8 cellular contexts compared by ENCODE assay signal in genomic region chr19:36573948-36574726, GRCh38. TPM values are rescaled to one million over a fixed set of nuclear protein-coding genes. Genes with fewer than 3 reads are reported as not detected.
DNase-seq lines count a peak whose midpoint lies in the region; ATAC-seq lines count a peak whose summit lies in the region.

No MANE protein-coding gene starts in this region.

- no peak for ATAC-seq in CD4-positive, CD25-positive, alpha-beta regulatory T cell (ENCODE audit: low read depth in 2 of 2)
- ATAC-seq in HG03097 (IDR thresholded peaks at IDR 0.05; ENCODE audit: low FRiP score, unreplicated experiment) (peak; percentile 12), HG03565 (IDR thresholded peaks at IDR 0.05; ENCODE audit: unreplicated experiment) (no peak), HG03196 (IDR thresholded peaks at IDR 0.05; ENCODE audit: unreplicated experiment) (no peak)
- ATAC-seq in stimulated activated effector memory CD8-positive, alpha-beta T cell treated with anti-CD3 and anti-CD28 coated beads, Interleukin-12 subunit alpha, Interleukin-12 subunit beta, amount 100 ng/mL, for 72 hours: no peak

- no peaks in the 10 kb centered on the region for H3K27me3 ChIP-seq in CD4-positive, CD25-positive, alpha-beta regulatory T cell (ENCODE audit: control insufficient read depth, insufficient read depth, low read length)
- no peaks in the 10 kb centered on the region for H3K27me3 ChIP-seq in adipocyte (replicated peaks; ENCODE audit: control insufficient read depth, insufficient read depth, low read length)

- H3K9ac ChIP-seq in adipocyte (ENCODE audit: low read length): peak overlapping the region; percentile 92

- no peak for DNase-seq in CD4-positive, CD25-positive, alpha-beta regulatory T cell
- DNase-seq in adipocyte (ENCODE audit: low read depth): peak; percentile 57
- no peak for DNase-seq in stimulated activated effector memory CD8-positive, alpha-beta T cell treated with anti-CD3 and anti-CD28 coated beads, Interleukin-12 subunit alpha, Interleukin-12 subunit beta, amount 100 ng/mL, for 72 hours (ENCODE audit: low spot score in 2 of 2)
- no peak for DNase-seq in NCI-H146 treated with DMSO at 0.1 percent for 48 hours (lab: John Stamatoyannopoulos, UW; ENCODE audit: unreplicated experiment)

- peaks cover 24 to 53% (median 29%) of the 10 kb centered on the region in 4 donors for H3K4me1 Mint-ChIP-seq in CD4-positive, CD25-positive, alpha-beta regulatory T cell
- H3K4me1 Mint-ChIP-seq in stimulated activated effector memory CD8-positive, alpha-beta T cell treated with anti-CD3 and anti-CD28 coated beads, Interleukin-12 subunit alpha, Interleukin-12 subunit beta, amount 100 ng/mL, for 72 hours: peaks cover 37% of the 10 kb centered on the region

- H3K27me3 Mint-ChIP-seq in CD4-positive, CD25-positive, alpha-beta regulatory T cell: no peaks in the 10 kb centered on the region

- H3K27ac Mint-ChIP-seq in CD4-positive, CD25-positive, alpha-beta regulatory T cell: peak overlapping the region; percentile 98 to 99 (median 99)
- peak overlapping the region; percentile 96 for H3K27ac Mint-ChIP-seq in stimulated activated effector memory CD8-positive, alpha-beta T cell treated with anti-CD3 and anti-CD28 coated beads, Interleukin-12 subunit alpha, Interleukin-12 subunit beta, amount 100 ng/mL, for 72 hours

- peak overlapping the region; percentile 83 for H3K4me3 ChIP-seq in CD4-positive, CD25-positive, alpha-beta regulatory T cell (ENCODE audit: low read depth, low read length)
- H3K4me3 ChIP-seq in adipocyte (ENCODE audit: low read length) (peak overlapping the region; percentile 97), iPS-18c (ENCODE audit: insufficient read depth, low read depth, low read length) (peak overlapping the region; percentile 98)

- H3K4me1 ChIP-seq in CD4-positive, CD25-positive, alpha-beta regulatory T cell (ENCODE audit: control insufficient read depth, insufficient read depth, low read length, poor library complexity, severe bottlenecking): peaks cover 21% of the 10 kb centered on the region
- H3K4me1 ChIP-seq in adipocyte (ENCODE audit: control insufficient read depth, insufficient read depth, low read length): peaks cover 18% of the 10 kb centered on the region

- H3K27ac ChIP-seq in CD4-positive, CD25-positive, alpha-beta regulatory T cell (ENCODE audit: insufficient read depth, low read length, poor library complexity, severe bottlenecking): peak overlapping the region; percentile 93

- peak overlapping the region; percentile 94 to 98 (median 96) for H3K4me3 Mint-ChIP-seq in CD4-positive, CD25-positive, alpha-beta regulatory T cell
- peak overlapping the region; percentile 97 for H3K4me3 Mint-ChIP-seq in stimulated activated effector memory CD8-positive, alpha-beta T cell treated with anti-CD3 and anti-CD28 coated beads, Interleukin-12 subunit alpha, Interleukin-12 subunit beta, amount 100 ng/mL, for 72 hours

- H3K9me3 ChIP-seq in CD4-positive, CD25-positive, alpha-beta regulatory T cell (ENCODE audit: control insufficient read depth in 2 of 2, low read length in 2 of 2): peaks cover 14 to 25% of the 10 kb centered on the region in 2 experiments
- H3K9me3 ChIP-seq in adipocyte (ENCODE audit: control insufficient read depth, low read length): peaks cover 17% of the 10 kb centered on the region
- H3K9me3 ChIP-seq in iPS-18c (ENCODE audit: control insufficient read depth, insufficient read depth, low read length): no peaks in the 10 kb centered on the region

- peaks cover 0 to 24% (median 2%) of the 10 kb centered on the region in 7 donors for H3K9me3 Mint-ChIP-seq in CD4-positive, CD25-positive, alpha-beta regulatory T cell
- H3K9me3 Mint-ChIP-seq in stimulated activated effector memory CD8-positive, alpha-beta T cell treated with anti-CD3 and anti-CD28 coated beads, Interleukin-12 subunit alpha, Interleukin-12 subunit beta, amount 100 ng/mL, for 72 hours: peaks cover 2% of the 10 kb centered on the region

- peaks cover 33% of the 10 kb centered on the region for H3K36me3 Mint-ChIP-seq in CD4-positive, CD25-positive, alpha-beta regulatory T cell
- H3K36me3 Mint-ChIP-seq in stimulated activated effector memory CD8-positive, alpha-beta T cell treated with anti-CD3 and anti-CD28 coated beads, Interleukin-12 subunit alpha, Interleukin-12 subunit beta, amount 100 ng/mL, for 72 hours: peaks cover 70% of the 10 kb centered on the region

- peaks cover 30% of the 10 kb centered on the region for H3K36me3 ChIP-seq in CD4-positive, CD25-positive, alpha-beta regulatory T cell (ENCODE audit: control insufficient read depth, insufficient read depth, low read length)
- peaks cover 39% of the 10 kb centered on the region for H3K36me3 ChIP-seq in adipocyte (ENCODE audit: control insufficient read depth, insufficient read depth, low read length, severe bottlenecking)

RNA-seq across cellular contexts. Expression of gene ZNF529, which starts 1.0 kb away (rescaled TPM):
- total RNA-seq in CD4-positive, CD25-positive, alpha-beta regulatory T cell: 31.4 TPM
- 1 to 10 TPM; 4.0 to 8.3 (median 5.9) TPM for polyA plus RNA-seq in CD4-positive, CD25-positive, alpha-beta regulatory T cell

RNA-seq across cellular contexts. Expression of gene ZNF382, which starts 31.0 kb away (rescaled TPM):
- 7.4 TPM for total RNA-seq in CD4-positive, CD25-positive, alpha-beta regulatory T cell
- 1 to 10 TPM; 6.7 to 9.0 (median 9.0) TPM for polyA plus RNA-seq in CD4-positive, CD25-positive, alpha-beta regulatory T cell

RNA-seq across cellular contexts. Expression of gene ZNF260, which starts 46.1 kb away (rescaled TPM):
- total RNA-seq in CD4-positive, CD25-positive, alpha-beta regulatory T cell: 3.2 TPM
- polyA plus RNA-seq in CD4-positive, CD25-positive, alpha-beta regulatory T cell: 10 to 100 TPM in 2 of 4 donors, 1 to 10 TPM in 2; 5.5 to 11.1 (median 8.3) TPM
